Comparison of ENCODE assay signal across 25 cellular contexts in genomic region chr20:62048346-62048761, GRCh38.
"Had no signal": no experiment of that assay in that cellular context is flagged by ENCODE, and none has a peak within 500 bp of the region (broad histone marks: within the 10 kb centered on the region; RNA-seq: fewer than 3 reads in every experiment).

No MANE protein-coding gene starts in this region.

- H3K4me3 Mint-ChIP-seq: activated T-cell treated with anti-CD3 and anti-CD28 coated beads, Interleukin-2, amount 50 U/mL, for 4 hours; activated T-helper 17 cell treated with anti-CD3 and anti-CD28 coated beads, Interleukin-2, amount 50 U/mL, for 72 hours; mesothelial cell of epicardium; nephron progenitor cell; stimulated activated naive B cell treated with anti-CD40 and anti-IgM and Interleukin-4, amounts not matched to agents 10 μg/mL and 1 μg/mL and 100 μg/mL, for 72 hours had no signal

- H3K4me1 ChIP-seq: parathyroid adenoma, thyroid gland had no signal

- H3K36me3 Mint-ChIP-seq: mesothelial cell of epicardium, naive B cell had no signal

- H3K9me3 Mint-ChIP-seq: activated T-cell treated with anti-CD3 and anti-CD28 coated beads, Interleukin-2, amount 50 U/mL, for 4 hours; activated T-helper 17 cell treated with anti-CD3 and anti-CD28 coated beads, Interleukin-2, amount 50 U/mL, for 72 hours; mesothelial cell of epicardium; naive B cell; nephron progenitor cell; stimulated activated naive B cell treated with anti-CD40 and anti-IgM and Interleukin-4, amounts not matched to agents 10 μg/mL and 1 μg/mL and 100 μg/mL, for 72 hours had no signal

- H2AFZ ChIP-seq: parathyroid adenoma had no signal

- ATAC-seq: activated T-cell treated with anti-CD3 and anti-CD28 coated beads, Interleukin-2, amount 50 U/mL, for 4 hours; activated T-helper 17 cell treated with anti-CD3 and anti-CD28 coated beads, Interleukin-2, amount 50 U/mL, for 72 hours; esophagus mucosa; left colon; stimulated activated naive B cell treated with anti-CD40 and anti-IgM and Interleukin-4, amounts not matched to agents 10 μg/mL and 1 μg/mL and 100 μg/mL, for 72 hours had no signal

- H3K9ac ChIP-seq: parathyroid adenoma had no signal

- H3K27ac Mint-ChIP-seq: activated T-helper 17 cell treated with anti-CD3 and anti-CD28 coated beads, Interleukin-2, amount 50 U/mL, for 72 hours; mesothelial cell of epicardium; nephron progenitor cell; stimulated activated naive B cell treated with anti-CD40 and anti-IgM and Interleukin-4, amounts not matched to agents 10 μg/mL and 1 μg/mL and 100 μg/mL, for 72 hours had no signal

- H3K36me3 ChIP-seq: brain microvascular endothelial cell, right atrium auricular region, thyroid gland had no signal

- H3K9me3 ChIP-seq: right atrium auricular region, stomach, thyroid gland had no signal

- H3K4me3 ChIP-seq: right atrium auricular region, stomach, thyroid gland had no signal

- H3K27me3 ChIP-seq: brain microvascular endothelial cell, right atrium auricular region, stomach, thyroid gland had no signal

- H3K27ac ChIP-seq: brain microvascular endothelial cell, parathyroid adenoma, right atrium auricular region, stomach, thyroid gland had no signal

- H3K27me3 Mint-ChIP-seq: activated T-helper 17 cell treated with anti-CD3 and anti-CD28 coated beads, Interleukin-2, amount 50 U/mL, for 72 hours; naive B cell; stimulated activated naive B cell treated with anti-CD40 and anti-IgM and Interleukin-4, amounts not matched to agents 10 μg/mL and 1 μg/mL and 100 μg/mL, for 72 hours had no signal

- DNase-seq: activated CD4-positive, alpha-beta T cell treated with anti-CD3 and anti-CD28 coated beads for 4 hours; activated CD4-positive, alpha-beta T cell treated with anti-CD3 and anti-CD28 coated beads, Interleukin-2, amount 50 U/mL, for 4 hours; activated gamma-delta T cell treated with Interleukin-2 at 50 U/mL for 16 hours; activated naive CD4-positive, alpha-beta T cell treated with anti-CD3 and anti-CD28 coated beads, Interleukin-2, amount 50 U/mL, for 16 hours; activated T-cell treated with anti-CD3 and anti-CD28 coated beads, Interleukin-2, amount 50 U/mL, for 4 hours; amniotic stem cell; brain microvascular endothelial cell; caudate nucleus; foreskin fibroblast; hippocampal formation; left colon; naive B cell; nephron progenitor cell; nucleus accumbens; stimulated activated CD4-positive, alpha-beta T cell treated with anti-CD3 and anti-CD28 coated beads, Interleukin-12 subunit alpha, Interleukin-12 subunit beta, amount 100 ng/mL, for 4 hours; stimulated activated CD4-positive, alpha-beta T cell treated with anti-CD3 and anti-CD28 coated beads, Interleukin-4, amount 100 ng/mL, for 4 hours; stimulated activated CD8-positive, alpha-beta memory T cell treated with anti-CD3 and anti-CD28 coated beads, Interleukin-4, amount 100 ng/mL, for 48 hours; stimulated activated naive B cell treated with anti-CD40 and anti-IgM and Interleukin-4, amounts not matched to agents 10 μg/mL and 1 μg/mL and 100 μg/mL, for 72 hours; stomach; thyroid gland had no signal
